29 cellular contexts compared by ENCODE assay signal in the genomic region with DNA sequence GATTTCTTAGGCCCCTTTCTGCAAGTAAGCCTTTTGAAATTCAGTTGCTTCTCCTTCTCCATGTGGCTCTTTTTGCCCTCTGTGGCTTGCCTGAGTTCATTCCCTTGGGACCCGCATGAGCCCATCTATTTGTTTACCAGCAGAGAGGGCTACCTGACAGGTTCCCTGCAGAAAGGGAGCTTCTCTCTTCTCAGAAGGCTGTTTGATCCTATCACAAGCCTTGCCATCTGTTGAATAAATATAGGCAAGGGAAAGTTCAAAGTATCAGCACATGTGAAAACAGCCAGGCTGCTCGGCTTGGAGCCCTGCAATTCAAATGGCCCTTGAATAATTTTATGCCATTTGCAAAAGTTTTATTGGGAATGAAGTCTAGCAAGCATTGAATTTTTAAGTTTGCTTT.
DNase-seq lines count a peak whose midpoint lies in the region; ATAC-seq and TF ChIP-seq lines count a peak whose summit lies in the region.
"Had no signal": no experiment of that assay in that cellular context is flagged by ENCODE, and none has a peak within 500 bp of the region (broad histone marks: within the 10 kb centered on the region; RNA-seq: fewer than 3 reads in every experiment).

No MANE protein-coding gene starts in this region.

- peaks cover 3% of the 10 kb centered on the region for H3K9me3 Mint-ChIP-seq in activated T-helper 17 cell treated with anti-CD3 and anti-CD28 coated beads, Interleukin-2, amount 50 U/mL, for 72 hours
- H3K9me3 Mint-ChIP-seq: neural crest cell had no signal

- DNase-seq in H7, result peak; percentile 41
- peak; percentile 6 for DNase-seq in NCI-H1694 (lab: John Stamatoyannopoulos, UW)
- DNase-seq in NCI-H748 treated with DMSO at 0.1 percent for 48 hours (lab: John Stamatoyannopoulos, UW), result peak; percentile 1
- DNase-seq in iPS-NIHi7 (ENCODE audit: extremely low spot score), result peak; percentile 29
- DNase-seq in lower leg skin (ENCODE audit: low spot score in 2 of 2), result no peak
- DNase-seq in NCI-H187 treated with DMSO at 0.1 percent for 48 hours (lab: John Stamatoyannopoulos, UW), result no peak
- DNase-seq: activated CD8-positive, alpha-beta memory T cell treated with anti-CD3 and anti-CD28 coated beads, Interleukin-2, amount 10 ng/mL, durations not matched to agents 7 days and 5 days; activated naive CD4-positive, alpha-beta T cell; activated T-cell treated with anti-CD3 and anti-CD28 coated beads, Interleukin-2, amount 50 U/mL, for 4 hours; caudate nucleus; COR-L47; DMS79 treated with DMSO at 0.1 percent for 48 hours; effector CD8-positive, alpha-beta T cell; hypothalamus; NCI-H1048; NCI-H2029 treated with DMSO at 0.1 percent for 48 hours; NCI-H510A treated with DMSO at 0.1 percent for 48 hours; RPMI8226; SJCRH30; stimulated activated naive B cell treated with anti-CD40 and anti-IgM and Interleukin-4, amounts not matched to agents 10 μg/mL and 1 μg/mL and 100 μg/mL, for 72 hours; substantia nigra; trophoblast cell had no signal

- 74 to 85% methylated on average over 2 of the region's 2 CpGs for WGBS in lower leg skin, 2 donors

- H3K36me3 ChIP-seq in H7 (replicated peaks; ENCODE audit: control insufficient read depth, insufficient read depth, low read length), result no peaks in the 10 kb centered on the region
- H3K36me3 ChIP-seq: BLaER1 treated with 17β-estradiol and CSF1 and Interleukin-3, amounts not matched to agents 10 nM and 100 nM; SJCRH30 had no signal

- no peaks in the 10 kb centered on the region for H3K27me3 ChIP-seq in H7 (ENCODE audit: control insufficient read depth, insufficient read depth, low read length)
- H3K27me3 ChIP-seq: BLaER1 treated with 17β-estradiol and CSF1 and Interleukin-3, amounts not matched to agents 10 nM and 100 nM; SJCRH30 had no signal

- no peak for TF ChIP-seq POLR2A in lower leg skin (IDR thresholded peaks at IDR 0.05)

- intact Hi-C loops in lower leg skin (cut with DNase I; ENCODE audit: low total_unique reads), result no loop called here

- no peak overlapping the region for H3K27ac Mint-ChIP-seq in activated T-helper 17 cell treated with anti-CD3 and anti-CD28 coated beads, Interleukin-2, amount 50 U/mL, for 72 hours
- H3K27ac Mint-ChIP-seq: activated CD8-positive, alpha-beta memory T cell treated with anti-CD3 and anti-CD28 coated beads, Interleukin-2, amount 10 ng/mL, durations not matched to agents 7 days and 5 days; memory B cell; stimulated activated naive B cell treated with anti-CD40 and anti-IgM and Interleukin-4, amounts not matched to agents 10 μg/mL and 1 μg/mL and 100 μg/mL, for 72 hours had no signal

- H3K4me3 ChIP-seq in H7 (ENCODE audit: insufficient read depth, low read depth, low read length), result no peak overlapping the region
- H3K4me3 ChIP-seq in lower leg skin (ENCODE audit: low read depth, poor library complexity, severe bottlenecking), result no peak overlapping the region
- H3K4me3 ChIP-seq: BLaER1 treated with 17β-estradiol and CSF1 and Interleukin-3, amounts not matched to agents 10 nM and 100 nM; coronary artery; SJCRH30; skin epidermis had no signal

- H3K4me3 Mint-ChIP-seq in activated T-helper 17 cell treated with anti-CD3 and anti-CD28 coated beads, Interleukin-2, amount 50 U/mL, for 72 hours, result no peak overlapping the region
- H3K4me3 Mint-ChIP-seq: activated CD8-positive, alpha-beta memory T cell treated with anti-CD3 and anti-CD28 coated beads, Interleukin-2, amount 10 ng/mL, durations not matched to agents 7 days and 5 days; activated T-cell treated with anti-CD3 and anti-CD28 coated beads, Interleukin-2, amount 50 U/mL, for 4 hours; memory B cell; neural crest cell; stimulated activated naive B cell treated with anti-CD40 and anti-IgM and Interleukin-4, amounts not matched to agents 10 μg/mL and 1 μg/mL and 100 μg/mL, for 72 hours had no signal

- ATAC-seq in activated T-helper 17 cell treated with anti-CD3 and anti-CD28 coated beads, Interleukin-2, amount 50 U/mL, for 72 hours (replicated peaks), result no peak
- ATAC-seq: activated CD8-positive, alpha-beta memory T cell treated with anti-CD3 and anti-CD28 coated beads, Interleukin-2, amount 10 ng/mL, durations not matched to agents 7 days and 5 days; activated T-cell treated with anti-CD3 and anti-CD28 coated beads, Interleukin-2, amount 50 U/mL, for 4 hours; left lobe of liver; stimulated activated naive B cell treated with anti-CD40 and anti-IgM and Interleukin-4, amounts not matched to agents 10 μg/mL and 1 μg/mL and 100 μg/mL, for 72 hours had no signal

- H3K4me1 Mint-ChIP-seq in activated T-helper 17 cell treated with anti-CD3 and anti-CD28 coated beads, Interleukin-2, amount 50 U/mL, for 72 hours, result no peaks in the 10 kb centered on the region
- H3K4me1 Mint-ChIP-seq: activated CD8-positive, alpha-beta memory T cell treated with anti-CD3 and anti-CD28 coated beads, Interleukin-2, amount 10 ng/mL, durations not matched to agents 7 days and 5 days; memory B cell; neural crest cell; stimulated activated naive B cell treated with anti-CD40 and anti-IgM and Interleukin-4, amounts not matched to agents 10 μg/mL and 1 μg/mL and 100 μg/mL, for 72 hours had no signal

- H3K27me3 Mint-ChIP-seq in activated T-helper 17 cell treated with anti-CD3 and anti-CD28 coated beads, Interleukin-2, amount 50 U/mL, for 72 hours, result no peaks in the 10 kb centered on the region
- H3K27me3 Mint-ChIP-seq: activated CD8-positive, alpha-beta memory T cell treated with anti-CD3 and anti-CD28 coated beads, Interleukin-2, amount 10 ng/mL, durations not matched to agents 7 days and 5 days; memory B cell; stimulated activated naive B cell treated with anti-CD40 and anti-IgM and Interleukin-4, amounts not matched to agents 10 μg/mL and 1 μg/mL and 100 μg/mL, for 72 hours had no signal

- TF ChIP-seq CTCF in lower leg skin (IDR thresholded peaks at IDR 0.05), result no peak

- H3K36me3 Mint-ChIP-seq in activated T-helper 17 cell treated with anti-CD3 and anti-CD28 coated beads, Interleukin-2, amount 50 U/mL, for 72 hours (ENCODE audit: low read depth), result no peaks in the 10 kb centered on the region
- H3K36me3 Mint-ChIP-seq: activated CD8-positive, alpha-beta memory T cell treated with anti-CD3 and anti-CD28 coated beads, Interleukin-2, amount 10 ng/mL, durations not matched to agents 7 days and 5 days; memory B cell; stimulated activated naive B cell treated with anti-CD40 and anti-IgM and Interleukin-4, amounts not matched to agents 10 μg/mL and 1 μg/mL and 100 μg/mL, for 72 hours had no signal

Comparison
In these comparisons a context has a peak if more than half of its experiments do, and no peak if none do; other contexts are left out.
1. DNase-seq: peak in H7 (single experiment), NCI-H1694 (single experiment), NCI-H748 treated with DMSO at 0.1 percent for 48 hours (single experiment) and iPS-NIHi7 (single experiment); none in lower leg skin (0 of 2) and NCI-H187 treated with DMSO at 0.1 percent for 48 hours (single experiment).